In the genomic region with DNA sequence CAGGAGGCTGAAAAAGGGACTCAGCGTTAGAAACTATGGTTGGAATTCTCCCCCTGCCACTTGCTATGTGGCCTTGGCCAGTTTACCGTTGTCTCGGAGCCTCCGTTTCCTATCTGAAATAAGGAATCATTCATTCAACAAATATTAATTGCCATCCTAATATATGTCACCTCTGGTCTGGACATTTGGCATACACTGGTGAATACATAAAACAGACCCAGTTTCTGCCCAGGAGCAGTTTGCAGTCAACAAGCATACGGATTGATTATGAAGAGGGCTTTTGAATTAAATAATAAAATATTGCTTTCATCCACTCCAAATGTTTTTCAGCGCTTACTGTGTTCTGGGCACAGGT, we compare ENCODE assay signal across 8 cellular contexts. TPM values are rescaled to one million over a fixed set of nuclear protein-coding genes. Genes with fewer than 3 reads are reported as not detected.
DNase-seq lines count a peak whose midpoint lies in the region; ATAC-seq, FAIRE-seq and TF ChIP-seq lines count a peak whose summit lies in the region.

No MANE protein-coding gene starts in this region.

- DNase-seq in Caco-2 (no peak), C1 segment of cervical spinal cord (lab: John Stamatoyannopoulos, UW) (no peak), D721Med (ENCODE audit: insufficient read length, low spot score) (no peak)

- H3K27me3 ChIP-seq in Caco-2 (replicated peaks; ENCODE audit: control insufficient read depth, insufficient read depth, low read length) (no peaks in the 10 kb centered on the region), OCI-LY1 (ENCODE audit: insufficient read depth, low read length) (no peaks in the 10 kb centered on the region), endocrine pancreas (ENCODE audit: control insufficient read depth, insufficient read depth, low read length) (peaks cover 15% of the 10 kb centered on the region), neutrophil (peaks cover 100% of the 10 kb centered on the region)

- H3K4me2 ChIP-seq in OCI-LY1 (ENCODE audit: low read length) = peak overlapping the region; percentile 87

- POLR2A ChIA-PET in Caco-2 (lab: Charles Lee) = no interaction called here

- H2AFZ ChIP-seq in OCI-LY1 (ENCODE audit: low read length) = no peak overlapping the region

- no peaks in the 10 kb centered on the region for H4K20me1 ChIP-seq in OCI-LY1 (ENCODE audit: insufficient read depth, low read length)

- H3K4me3 ChIP-seq in Caco-2 (ENCODE audit: low read depth, low read length) = peak overlapping the region; percentile 51
- H3K4me3 ChIP-seq in OCI-LY1 (ENCODE audit: low read depth, low read length, poor library complexity, severe bottlenecking) = peak overlapping the region; percentile 60
- H3K4me3 ChIP-seq in endocrine pancreas (ENCODE audit: control insufficient read depth, insufficient read depth, low read length) = peak overlapping the region; percentile 60
- H3K4me3 ChIP-seq in neutrophil (ENCODE audit: low read depth in 1 of 2, low read length in 1 of 2) = peak overlapping the region; percentile 54 to 62

- CTCF ChIA-PET in Caco-2 (lab: Charles Lee) = no interaction called here

- H3K9me2 ChIP-seq in OCI-LY1 (ENCODE audit: low read depth, low read length) = no peaks in the 10 kb centered on the region

- H3K36me3 ChIP-seq in Caco-2 (ENCODE audit: control insufficient read depth, insufficient read depth, low read length) (no peaks in the 10 kb centered on the region), OCI-LY1 (ENCODE audit: insufficient read depth, low read length) (no peaks in the 10 kb centered on the region), endocrine pancreas (ENCODE audit: control insufficient read depth, insufficient read depth, low read length) (no peaks in the 10 kb centered on the region), neutrophil (no peaks in the 10 kb centered on the region)

- H3K27ac ChIP-seq in OCI-LY1 (ENCODE audit: low read depth, low read length, poor library complexity, severe bottlenecking) (no peak overlapping the region), neutrophil (no peak overlapping the region)

- no peak for FAIRE-seq in D721Med (lab: Jason Lieb, UNC)

- H3K9me3 ChIP-seq in Caco-2 (no peaks in the 10 kb centered on the region), OCI-LY1 (ENCODE audit: low read length) (no peaks in the 10 kb centered on the region), endocrine pancreas (ENCODE audit: control insufficient read depth, low read length) (no peaks in the 10 kb centered on the region), neutrophil (no peaks in the 10 kb centered on the region)

- TF ChIP-seq CTCF in Caco-2 (IDR thresholded peaks at IDR 0.05; ENCODE audit: insufficient read depth in 1 of 2, low read depth in 1 of 2, low read length in 1 of 2, severe bottlenecking in 1 of 2, unreplicated experiment in 1 of 2) = no peak
- no peak for TF ChIP-seq CTCF in OCI-LY1 (IDR thresholded peaks at IDR 0.05; ENCODE audit: low read length)
- TF ChIP-seq CTCF in neutrophil (IDR thresholded peaks at IDR 0.05) = no peak
- no peak for TF ChIP-seq CTCF in D721Med (IDR thresholded peaks at IDR 0.05; ENCODE audit: insufficient read depth, missing control alignments)

- H3K36me3 Mint-ChIP-seq in Caco-2 (ENCODE audit: insufficient read depth, unreplicated experiment) = no peaks in the 10 kb centered on the region

- H3K4me1 ChIP-seq in Caco-2 = 0 out of 2 replicates have a peak, but pooled peaks cover 4% of the 10 kb centered on the region
- H3K4me1 ChIP-seq in OCI-LY1 (ENCODE audit: insufficient read depth, low read length, severe bottlenecking) = peaks cover 32% of the 10 kb centered on the region
- no peaks in the 10 kb centered on the region for H3K4me1 ChIP-seq in endocrine pancreas (ENCODE audit: control insufficient read depth, insufficient read depth, low read length)
- peaks cover 13 to 16% of the 10 kb centered on the region in 2 experiments for H3K4me1 ChIP-seq in neutrophil (ENCODE audit: control insufficient read depth in 1 of 2, insufficient read depth in 1 of 2, low read depth in 1 of 2, low read length in 1 of 2)

- H3K4me3 Mint-ChIP-seq in Caco-2 (ENCODE audit: unreplicated experiment) = peak overlapping the region; percentile 80

- H3K79me2 ChIP-seq in OCI-LY1 (ENCODE audit: insufficient read depth, low read length) = no peaks in the 10 kb centered on the region

- H3F3A ChIP-seq in OCI-LY1 (ENCODE audit: insufficient read depth, low read length) = no peaks in the 10 kb centered on the region

- H3K4me1 Mint-ChIP-seq in Caco-2 (ENCODE audit: low read depth, unreplicated experiment) = peaks cover 10% of the 10 kb centered on the region

- ATAC-seq in GM18907 (IDR thresholded peaks at IDR 0.05; ENCODE audit: unreplicated experiment) (no peak), GM18519 (IDR thresholded peaks at IDR 0.05; ENCODE audit: low FRiP score, unreplicated experiment) (no peak)

- no peaks in the 10 kb centered on the region for H3K27me3 Mint-ChIP-seq in Caco-2 (ENCODE audit: insufficient read depth, unreplicated experiment)

- peak overlapping the region; percentile 75 for H3K27ac Mint-ChIP-seq in Caco-2 (ENCODE audit: unreplicated experiment)

- H3K9me3 Mint-ChIP-seq in Caco-2 (ENCODE audit: unreplicated experiment) = no peaks in the 10 kb centered on the region

- H3K9ac ChIP-seq in OCI-LY1 (ENCODE audit: low read length) = peak overlapping the region; percentile 53; the same call in 1 of the 2 replicates
- H3K9ac ChIP-seq in endocrine pancreas (ENCODE audit: control insufficient read depth, insufficient read depth, low read length) = peak overlapping the region; percentile 25

- BruUV-seq in Caco-2 (replicated peaks; lab: Mats Ljungman, UMichigan) = no TSS peak

- intact Hi-C loops in Caco-2 (cut with micrococcal nuclease; ENCODE audit: unreplicated experiment) = loop anchor here (5.0 kb wide), 1 partner anchor 125 kb away; no protein-coding TSS in a partner anchor

RNA-seq across cellular contexts. Expression of a gene that starts 7.6 kb away (rescaled TPM):
- not detected in 2 replicates for total RNA-seq in Caco-2 (2022)

RNA-seq across cellular contexts. Expression of a gene that starts 28.0 kb away (rescaled TPM):
- 24.9 and 30.0 TPM in 2 replicates for total RNA-seq in Caco-2 (2022)
